In genomic region chr5:74109344-74109743, GRCh38 we compare ENCODE assay signal across 21 cellular contexts.
A peak's percentile ranks its signal among the peaks of the same experiment; 100 is the strongest.
DNase-seq lines count a peak whose midpoint lies in the region; ATAC-seq, FAIRE-seq and TF ChIP-seq lines count a peak whose summit lies in the region.
"Had no signal": no experiment of that assay in that cellular context is flagged by ENCODE, and none has a peak within 500 bp of the region (broad histone marks: within the 10 kb centered on the region; RNA-seq: fewer than 3 reads in every experiment).

No MANE protein-coding gene starts in this region.

- POLR2A ChIA-PET in activated CD4-positive, alpha-beta T cell treated with anti-CD3 and anti-CD28 coated beads, Interleukin-2, amount 10 ng/mL, durations not matched to agents 7 days and 5 days (lab: Charles Lee): no interaction called here

- H3K4me1 ChIP-seq in SJCRH30 (peaks cover 61% of the 10 kb centered on the region), pancreas (peaks cover 7 to 9% (median 9%) of the 10 kb centered on the region in 3 donors)
- H3K4me1 ChIP-seq: SJSA1 had no signal

- intact Hi-C loops in pancreas (cut with DNase I): no loop called here
- intact Hi-C loops in activated naive CD4-positive, alpha-beta T cell treated with anti-CD3 and anti-CD28 coated beads for 36 hours (cut with micrococcal nuclease): no loop called here

- WGBS in pancreas, 2 donors: 89 to 90% methylated on average over 4 of the region's 4 CpGs

- no peak for FAIRE-seq in pancreas (lab: Jason Lieb, UNC)

- H3K27me3 ChIP-seq in SJCRH30 (no peaks in the 10 kb centered on the region), pancreas (no peaks in the 10 kb centered on the region)
- H3K27me3 ChIP-seq: SJSA1 had no signal

- no peak overlapping the region for H3K4me3 Mint-ChIP-seq in activated CD4-positive, alpha-beta T cell treated with anti-CD3 and anti-CD28 coated beads, Interleukin-2, amount 10 ng/mL, durations not matched to agents 7 days and 5 days
- no peak overlapping the region for H3K4me3 Mint-ChIP-seq in activated naive CD4-positive, alpha-beta T cell treated with anti-CD3 and anti-CD28 coated beads for 36 hours
- H3K4me3 Mint-ChIP-seq: CD4-positive, alpha-beta memory T cell had no signal

- no peak for TF ChIP-seq CTCF in pancreas (IDR thresholded peaks at IDR 0.05)

- H3K27ac Mint-ChIP-seq in activated CD4-positive, alpha-beta T cell treated with anti-CD3 and anti-CD28 coated beads, Interleukin-2, amount 10 ng/mL, durations not matched to agents 7 days and 5 days: no peak overlapping the region
- H3K27ac Mint-ChIP-seq in activated naive CD4-positive, alpha-beta T cell treated with anti-CD3 and anti-CD28 coated beads for 36 hours: no peak overlapping the region
- H3K27ac Mint-ChIP-seq: CD4-positive, alpha-beta memory T cell had no signal

- H3K27ac ChIP-seq in SJCRH30 (peak overlapping the region; percentile 92), pancreas (no peak overlapping the region)
- H3K27ac ChIP-seq: RWPE1, SJSA1 had no signal

- H3K4me1 Mint-ChIP-seq in activated CD4-positive, alpha-beta T cell treated with anti-CD3 and anti-CD28 coated beads, Interleukin-2, amount 10 ng/mL, durations not matched to agents 7 days and 5 days: no peaks in the 10 kb centered on the region
- H3K4me1 Mint-ChIP-seq in activated naive CD4-positive, alpha-beta T cell treated with anti-CD3 and anti-CD28 coated beads for 36 hours (ENCODE audit: low read depth): no peaks in the 10 kb centered on the region
- H3K4me1 Mint-ChIP-seq: CD4-positive, alpha-beta memory T cell had no signal

- H3K9me3 Mint-ChIP-seq in activated CD4-positive, alpha-beta T cell treated with anti-CD3 and anti-CD28 coated beads, Interleukin-2, amount 10 ng/mL, durations not matched to agents 7 days and 5 days: no peaks in the 10 kb centered on the region
- H3K9me3 Mint-ChIP-seq in activated naive CD4-positive, alpha-beta T cell treated with anti-CD3 and anti-CD28 coated beads for 36 hours: no peaks in the 10 kb centered on the region

- peaks cover 3% of the 10 kb centered on the region for H3K27me3 Mint-ChIP-seq in activated CD4-positive, alpha-beta T cell treated with anti-CD3 and anti-CD28 coated beads, Interleukin-2, amount 10 ng/mL, durations not matched to agents 7 days and 5 days
- peaks cover 28% of the 10 kb centered on the region for H3K27me3 Mint-ChIP-seq in activated naive CD4-positive, alpha-beta T cell treated with anti-CD3 and anti-CD28 coated beads for 36 hours (ENCODE audit: low read depth)

- no peaks in the 10 kb centered on the region for H3K36me3 Mint-ChIP-seq in activated CD4-positive, alpha-beta T cell treated with anti-CD3 and anti-CD28 coated beads, Interleukin-2, amount 10 ng/mL, durations not matched to agents 7 days and 5 days (ENCODE audit: low read depth)
- H3K36me3 Mint-ChIP-seq in activated naive CD4-positive, alpha-beta T cell treated with anti-CD3 and anti-CD28 coated beads for 36 hours (ENCODE audit: low read depth): no peaks in the 10 kb centered on the region
- H3K36me3 Mint-ChIP-seq: CD4-positive, alpha-beta memory T cell had no signal

- peak; percentile 9 for DNase-seq in NCI-H2227 (lab: John Stamatoyannopoulos, UW; ENCODE audit: unreplicated experiment)
- DNase-seq in NCI-H2227 treated with DMSO at 0.1 percent for 48 hours (lab: John Stamatoyannopoulos, UW): no peak
- peak in 1 of 2 experiments; percentile 55 for DNase-seq in SJCRH30
- peak; percentile 30 for DNase-seq in iPS DF 19.7 (ENCODE audit: low read depth, low spot score)
- DNase-seq in pancreas: no peak
- DNase-seq in activated CD4-positive, alpha-beta T cell treated with anti-CD3 and anti-CD28 coated beads, Interleukin-2, amount 10 ng/mL, durations not matched to agents 7 days and 5 days: no peak
- no peak for DNase-seq in activated naive CD4-positive, alpha-beta T cell treated with anti-CD3 and anti-CD28 coated beads for 36 hours
- DNase-seq: 8988T; Calu3; CD4-positive, alpha-beta memory T cell; DMS79; HCEC 1CT; KBM-7; NCI-H1092; NCI-H2107; NCI-H345; NCI-H526; SW 1271 had no signal

- H3K4me3 ChIP-seq in SJCRH30: no peak overlapping the region
- H3K4me3 ChIP-seq in pancreas: no peak overlapping the region
- H3K4me3 ChIP-seq: SJSA1 had no signal

- CTCF ChIA-PET in activated CD4-positive, alpha-beta T cell treated with anti-CD3 and anti-CD28 coated beads, Interleukin-2, amount 10 ng/mL, durations not matched to agents 7 days and 5 days (lab: Charles Lee): interaction anchor here (0.9 kb wide), 1 partner anchor 8 kb away, joined by 3 read pairs; no protein-coding TSS in a partner anchor
- CTCF ChIA-PET in activated naive CD4-positive, alpha-beta T cell treated with anti-CD3 and anti-CD28 coated beads for 36 hours (lab: Charles Lee): no interaction called here

- H3K9me3 ChIP-seq in SJCRH30 (replicated peaks) (no peaks in the 10 kb centered on the region), pancreas (no peaks in the 10 kb centered on the region)
- H3K9me3 ChIP-seq: SJSA1 had no signal

- ATAC-seq in pancreas: no peak
- ATAC-seq in HG02970 (IDR thresholded peaks at IDR 0.05; ENCODE audit: low FRiP score, unreplicated experiment): no peak

- H3K36me3 ChIP-seq in SJCRH30 (no peaks in the 10 kb centered on the region), pancreas (no peaks in the 10 kb centered on the region)
- H3K36me3 ChIP-seq: SJSA1 had no signal

Comparison
In these comparisons a context has a peak if more than half of its experiments do, and no peak if none do; other contexts are left out.
1. DNase-seq: peak in NCI-H2227 (single experiment) and iPS DF 19.7 (single experiment); none in NCI-H2227 treated with DMSO at 0.1 percent for 48 hours (single experiment), pancreas (0 of 6), activated CD4-positive, alpha-beta T cell treated with anti-CD3 and anti-CD28 coated beads, Interleukin-2, amount 10 ng/mL, durations not matched to agents 7 days and 5 days (single experiment) and activated naive CD4-positive, alpha-beta T cell treated with anti-CD3 and anti-CD28 coated beads for 36 hours (single experiment).